In the genomic region with DNA sequence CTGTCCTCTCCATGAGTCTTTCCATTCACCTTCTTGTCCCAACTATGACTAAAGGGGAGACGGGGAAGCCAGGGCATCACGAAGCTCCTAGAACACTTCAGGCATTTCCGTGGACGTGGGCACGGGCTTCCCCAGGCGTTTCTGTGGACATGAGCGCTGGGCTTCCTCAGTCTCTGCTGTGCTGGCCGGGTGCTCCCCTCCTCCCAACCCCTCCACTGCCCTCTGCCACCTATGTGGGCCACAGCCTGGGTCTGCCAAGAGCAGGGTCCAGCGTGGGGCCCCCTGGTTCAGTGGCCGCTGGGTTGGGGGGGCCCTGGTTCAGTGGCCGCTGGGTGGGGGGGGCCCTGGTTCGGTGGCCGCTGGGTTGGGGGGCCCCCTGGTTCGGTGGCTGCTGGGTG, we compare ENCODE assay signal across 17 cellular contexts.
"Had no signal": no experiment of that assay in that cellular context is flagged by ENCODE, and none has a peak within 500 bp of the region (broad histone marks: within the 10 kb centered on the region; RNA-seq: fewer than 3 reads in every experiment).

No MANE protein-coding gene starts in this region.

- FAIRE-seq: astrocyte had no signal

- DNase-seq: activated CD4-positive, alpha-beta T cell treated with anti-CD3 and anti-CD28 coated beads for 1 hour; activated CD4-positive, alpha-beta T cell treated with anti-CD3 and anti-CD28 coated beads, Interleukin-2, amount 50 U/mL, for 4 hours; activated naive CD4-positive, alpha-beta T cell treated with anti-CD3 and anti-CD28 coated beads for 36 hours; activated naive CD8-positive, alpha-beta T cell treated with anti-CD3 and anti-CD28 coated beads, Interleukin-2, amount 50 U/mL, for 24 hours; activated T-cell treated with anti-CD3 and anti-CD28 coated beads for 4 hours; effector CD4-positive, alpha-beta T cell; esophagus squamous epithelium; T-helper 1 cell; T1000 had no signal

- H3K9me3 Mint-ChIP-seq: activated naive CD4-positive, alpha-beta T cell treated with anti-CD3 and anti-CD28 coated beads for 36 hours; activated naive CD8-positive, alpha-beta T cell treated with anti-CD3 and anti-CD28 coated beads, Interleukin-2, amount 50 U/mL, for 24 hours; activated T-helper 17 cell treated with anti-CD3 and anti-CD28 coated beads, Interleukin-2, amount 50 U/mL, for 72 hours; nephron had no signal

- ATAC-seq: activated naive CD8-positive, alpha-beta T cell treated with anti-CD3 and anti-CD28 coated beads, Interleukin-2, amount 50 U/mL, for 24 hours; activated T-helper 17 cell treated with anti-CD3 and anti-CD28 coated beads, Interleukin-2, amount 50 U/mL, for 72 hours; sciatic nerve had no signal

- H3K9me3 ChIP-seq: esophagus squamous epithelium, psoas muscle had no signal

- H3K4me3 ChIP-seq: cardiac muscle cell, coronary artery, esophagus squamous epithelium, psoas muscle, SK-N-MC had no signal

- H3K27me3 Mint-ChIP-seq: activated naive CD8-positive, alpha-beta T cell treated with anti-CD3 and anti-CD28 coated beads, Interleukin-2, amount 50 U/mL, for 24 hours; activated T-helper 17 cell treated with anti-CD3 and anti-CD28 coated beads, Interleukin-2, amount 50 U/mL, for 72 hours had no signal

- H3K36me3 ChIP-seq: cardiac muscle cell had no signal

- H3K27ac Mint-ChIP-seq: activated naive CD8-positive, alpha-beta T cell treated with anti-CD3 and anti-CD28 coated beads, Interleukin-2, amount 50 U/mL, for 24 hours; activated T-helper 17 cell treated with anti-CD3 and anti-CD28 coated beads, Interleukin-2, amount 50 U/mL, for 72 hours had no signal

- H3K4me1 ChIP-seq: psoas muscle had no signal

- H3K4me3 Mint-ChIP-seq: activated naive CD4-positive, alpha-beta T cell treated with anti-CD3 and anti-CD28 coated beads for 36 hours; activated naive CD8-positive, alpha-beta T cell treated with anti-CD3 and anti-CD28 coated beads, Interleukin-2, amount 50 U/mL, for 24 hours; activated T-helper 17 cell treated with anti-CD3 and anti-CD28 coated beads, Interleukin-2, amount 50 U/mL, for 72 hours; nephron had no signal

- H3K4me1 Mint-ChIP-seq: activated naive CD8-positive, alpha-beta T cell treated with anti-CD3 and anti-CD28 coated beads, Interleukin-2, amount 50 U/mL, for 24 hours; activated T-helper 17 cell treated with anti-CD3 and anti-CD28 coated beads, Interleukin-2, amount 50 U/mL, for 72 hours had no signal

- H3K27ac ChIP-seq: cardiac muscle cell, psoas muscle, SK-N-MC had no signal
